In the genomic region with DNA sequence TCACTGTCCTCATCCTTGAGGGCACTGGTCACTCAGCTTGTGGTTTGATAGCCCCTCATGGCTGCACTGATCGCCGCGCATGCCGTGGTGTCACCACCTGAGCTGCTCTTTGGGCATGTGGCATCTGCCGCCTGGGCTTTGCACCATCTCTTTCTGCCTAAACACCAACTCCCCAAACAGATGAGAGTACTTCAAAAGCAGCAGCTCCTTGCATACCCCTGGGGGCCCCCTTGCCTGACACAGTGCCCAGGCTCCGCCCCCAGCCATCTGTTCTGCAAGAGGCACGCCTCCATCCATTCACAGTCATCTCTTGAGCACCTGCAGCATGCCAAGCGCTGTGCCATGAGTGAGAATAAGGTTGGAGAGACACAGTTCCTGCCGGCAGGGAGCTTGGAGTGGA, we compare ENCODE assay signal across 17 cellular contexts.
A peak's percentile ranks its signal among the peaks of the same experiment; 100 is the strongest.
DNase-seq lines count a peak whose midpoint lies in the region; ATAC-seq and TF ChIP-seq lines count a peak whose summit lies in the region.
"Had no signal": no experiment of that assay in that cellular context is flagged by ENCODE, and none has a peak within 500 bp of the region (broad histone marks: within the 10 kb centered on the region; RNA-seq: fewer than 3 reads in every experiment).

No MANE protein-coding gene starts in this region.

- no peaks in the 10 kb centered on the region for H3K4me1 Mint-ChIP-seq in natural killer cell
- no peaks in the 10 kb centered on the region for H3K4me1 Mint-ChIP-seq in natural killer cell treated with Interleukin-12 subunit alpha and Interleukin-12 subunit beta and Interleukin-15 and Interleukin-18, amount 100 ng/mL, for 72 hours (ENCODE audit: low read depth in 2 of 2)
- H3K4me1 Mint-ChIP-seq in CD4-positive, alpha-beta memory T cell: peaks cover 0 to 2% (median under 1%) of the 10 kb centered on the region in 4 donors
- H3K4me1 Mint-ChIP-seq: nephron had no signal

- no peak for TF ChIP-seq CTCF in natural killer cell (IDR thresholded peaks at IDR 0.05)

- no peaks in the 10 kb centered on the region for H3K4me1 ChIP-seq in CD4-positive, alpha-beta memory T cell (ENCODE audit: insufficient read depth, low read length)
- H3K4me1 ChIP-seq: breast epithelium, right atrium auricular region, upper lobe of left lung had no signal

- peaks cover 4% of the 10 kb centered on the region in 2 donors for H3K27me3 Mint-ChIP-seq in natural killer cell (ENCODE audit: low read depth in 2 of 2)
- peaks cover 0 to 7% of the 10 kb centered on the region in 2 donors for H3K27me3 Mint-ChIP-seq in natural killer cell treated with Interleukin-12 subunit alpha and Interleukin-12 subunit beta and Interleukin-15 and Interleukin-18, amount 100 ng/mL, for 72 hours
- H3K27me3 Mint-ChIP-seq in CD4-positive, alpha-beta memory T cell: peaks cover 4 to 6% of the 10 kb centered on the region in 2 donors

- no peak overlapping the region for H3K4me3 Mint-ChIP-seq in natural killer cell
- no peak overlapping the region for H3K4me3 Mint-ChIP-seq in natural killer cell treated with Interleukin-12 subunit alpha and Interleukin-12 subunit beta and Interleukin-15 and Interleukin-18, amount 100 ng/mL, for 72 hours
- H3K4me3 Mint-ChIP-seq in CD4-positive, alpha-beta memory T cell: no peak overlapping the region
- H3K4me3 Mint-ChIP-seq: activated naive CD8-positive, alpha-beta T cell; nephron had no signal

- H3K4me3 ChIP-seq in CD4-positive, alpha-beta memory T cell (ENCODE audit: low read length in 2 of 2): no peak overlapping the region
- H3K4me3 ChIP-seq: breast epithelium, right atrium auricular region, upper lobe of left lung had no signal

- H3K27me3 ChIP-seq in CD4-positive, alpha-beta memory T cell (ENCODE audit: insufficient read depth, low read length): no peaks in the 10 kb centered on the region
- H3K27me3 ChIP-seq: right atrium auricular region, upper lobe of left lung had no signal

- H3K36me3 Mint-ChIP-seq in natural killer cell: no peaks in the 10 kb centered on the region
- no peaks in the 10 kb centered on the region for H3K36me3 Mint-ChIP-seq in natural killer cell treated with Interleukin-12 subunit alpha and Interleukin-12 subunit beta and Interleukin-15 and Interleukin-18, amount 100 ng/mL, for 72 hours
- H3K36me3 Mint-ChIP-seq in CD4-positive, alpha-beta memory T cell: no peaks in the 10 kb centered on the region
- H3K36me3 Mint-ChIP-seq: activated naive CD8-positive, alpha-beta T cell had no signal

- H3K27ac Mint-ChIP-seq in natural killer cell: no peak overlapping the region
- H3K27ac Mint-ChIP-seq in natural killer cell treated with Interleukin-12 subunit alpha and Interleukin-12 subunit beta and Interleukin-15 and Interleukin-18, amount 100 ng/mL, for 72 hours: no peak overlapping the region
- H3K27ac Mint-ChIP-seq in CD4-positive, alpha-beta memory T cell: no peak overlapping the region
- H3K27ac Mint-ChIP-seq: activated naive CD8-positive, alpha-beta T cell; nephron had no signal

- no peak for ATAC-seq in natural killer cell
- ATAC-seq in natural killer cell treated with Interleukin-12 subunit alpha and Interleukin-12 subunit beta and Interleukin-15 and Interleukin-18, amount 100 ng/mL, for 72 hours: no peak
- no peak for ATAC-seq in GM21526 (IDR thresholded peaks at IDR 0.05; ENCODE audit: low FRiP score, unreplicated experiment)
- ATAC-seq: left cardiac atrium, PC-3 had no signal

- CTCF ChIA-PET in CD4-positive, alpha-beta memory T cell (lab: Charles Lee; ENCODE audit: partially characterized antibody): interaction anchor here (1.4 kb wide), 1 partner anchor 9 kb away, joined by 3 read pairs; no protein-coding TSS in a partner anchor

- H3K36me3 ChIP-seq in CD4-positive, alpha-beta memory T cell (ENCODE audit: insufficient read depth, low read length): no peaks in the 10 kb centered on the region
- H3K36me3 ChIP-seq: breast epithelium, right atrium auricular region, upper lobe of left lung had no signal

- no peak overlapping the region for H3K27ac ChIP-seq in CD4-positive, alpha-beta memory T cell (ENCODE audit: low read depth, low read length)
- H3K27ac ChIP-seq: breast epithelium, right atrium auricular region, upper lobe of left lung had no signal

- POLR2A ChIA-PET in CD4-positive, alpha-beta memory T cell (lab: Charles Lee; ENCODE audit: partially characterized antibody): no interaction called here

- DNase-seq in natural killer cell (peak; percentile 3), NCI-H2227 treated with DMSO at 0.1 percent for 48 hours (lab: John Stamatoyannopoulos, UW) (peak; percentile 15), left kidney (ENCODE audit: low read depth, low spot score) (peak; percentile 57), SK-N-DZ (ENCODE audit: low spot score) (no peak)
- no peak for DNase-seq in natural killer cell treated with Interleukin-12 subunit alpha and Interleukin-12 subunit beta and Interleukin-15 and Interleukin-18, amount 100 ng/mL, for 72 hours (ENCODE audit: low spot score)
- no peak for DNase-seq in CD4-positive, alpha-beta memory T cell
- DNase-seq: AML-193; effector CD8-positive, alpha-beta T cell; left cardiac atrium; PC-3; stimulated activated CD4-positive, alpha-beta T cell treated with anti-CD3 and anti-CD28 coated beads, Interleukin-2, amount 100 ng/mL, for 48 hours had no signal

- no peaks in the 10 kb centered on the region for H3K9me3 Mint-ChIP-seq in natural killer cell
- H3K9me3 Mint-ChIP-seq in natural killer cell treated with Interleukin-12 subunit alpha and Interleukin-12 subunit beta and Interleukin-15 and Interleukin-18, amount 100 ng/mL, for 72 hours: no peaks in the 10 kb centered on the region
- peaks cover 0 to 2% (median 0%) of the 10 kb centered on the region in 8 donors for H3K9me3 Mint-ChIP-seq in CD4-positive, alpha-beta memory T cell
- H3K9me3 Mint-ChIP-seq: nephron had no signal

- intact Hi-C loops in natural killer cell (cut with micrococcal nuclease): no loop called here
- intact Hi-C loops in CD4-positive, alpha-beta memory T cell (cut with micrococcal nuclease): no loop called here

- no peaks in the 10 kb centered on the region for H3K9me3 ChIP-seq in CD4-positive, alpha-beta memory T cell (ENCODE audit: control insufficient read depth in 1 of 2, low read length in 2 of 2)
- H3K9me3 ChIP-seq: breast epithelium, right atrium auricular region, upper lobe of left lung had no signal

Comparison
In these comparisons a context has a peak if more than half of its experiments do, and no peak if none do; other contexts are left out.
1. DNase-seq: peak in natural killer cell (single experiment), NCI-H2227 treated with DMSO at 0.1 percent for 48 hours (single experiment) and left kidney (single experiment); none in natural killer cell treated with Interleukin-12 subunit alpha and Interleukin-12 subunit beta and Interleukin-15 and Interleukin-18, amount 100 ng/mL, for 72 hours (single experiment), CD4-positive, alpha-beta memory T cell (0 of 5) and SK-N-DZ (single experiment).